ENCODE assay signal across 9 cellular contexts in genomic region chr13:90436697-90437096, GRCh38.
"Had no signal": no experiment of that assay in that cellular context is flagged by ENCODE, and none has a peak within 500 bp of the region (broad histone marks: within the 10 kb centered on the region; RNA-seq: fewer than 3 reads in every experiment).

No MANE protein-coding gene starts in this region.

- H3K4me3 ChIP-seq: GM23338, HAP-1 had no signal

- FAIRE-seq: H1, HepG2 had no signal

- H3K9me3 ChIP-seq: HAP-1 had no signal

- H2AFZ ChIP-seq: GM23338 had no signal

- ATAC-seq: GM23338, HCT116, HepG2 had no signal

- DNase-seq: H7, HFFc6, KG1 had no signal

- H3K36me3 ChIP-seq: HAP-1 had no signal

- H3K4me1 ChIP-seq: HAP-1 had no signal

- H3K4me2 ChIP-seq: GM23338 had no signal

- H3K27ac ChIP-seq: HL-60 had no signal
